8 cellular contexts compared by ENCODE assay signal in genomic region chrX:150693782-150694574, GRCh38. TPM values are rescaled to one million over a fixed set of nuclear protein-coding genes. Genes with fewer than 3 reads are reported as not detected.
DNase-seq lines count a peak whose midpoint lies in the region; ATAC-seq and TF ChIP-seq lines count a peak whose summit lies in the region.

No MANE protein-coding gene starts in this region.

- H3K27me3 ChIP-seq in SJCRH30 = no peaks in the 10 kb centered on the region
- no peaks in the 10 kb centered on the region for H3K27me3 ChIP-seq in heart left ventricle
- H3K27me3 ChIP-seq in prostate gland (replicated peaks; ENCODE audit: insufficient read depth) = no peaks in the 10 kb centered on the region

- H3K9me3 ChIP-seq in SJCRH30 (replicated peaks) (no peaks in the 10 kb centered on the region), heart left ventricle (peaks cover 0 to 8% (median 0%) of the 10 kb centered on the region in 12 donors), prostate gland (no peaks in the 10 kb centered on the region)

- 3 to 46% (median 22%) methylated on average over 17 to 33 of the region's 33 CpGs for WGBS in heart left ventricle, 4 donors
- WGBS in prostate gland = under 1% methylated on average over 17 of the region's 33 CpGs

- H3K4me1 Mint-ChIP-seq in activated naive CD8-positive, alpha-beta T cell (ENCODE audit: low read depth) = peaks cover 70% of the 10 kb centered on the region

- peaks cover 14% of the 10 kb centered on the region for H3K4me1 ChIP-seq in SJCRH30
- peaks cover 0 to 24% (median 0%) of the 10 kb centered on the region in 12 donors for H3K4me1 ChIP-seq in heart left ventricle
- no peaks in the 10 kb centered on the region for H3K4me1 ChIP-seq in prostate gland (replicated peaks)

- intact Hi-C loops in heart left ventricle (cut with DNase I) (loop anchor here in 1 of 10 donors (10.0 kb wide), 1 partner anchor 329 kb away; the partner anchor contains the start of gene MAMLD1), prostate gland (cut with DNase I) (no loop called here)

- TF ChIP-seq CTCF in heart left ventricle (IDR thresholded peaks at IDR 0.05) (no peak), prostate gland (IDR thresholded peaks at IDR 0.05) (no peak)

- H3K4me3 Mint-ChIP-seq in activated naive CD8-positive, alpha-beta T cell = peak overlapping the region; percentile 91

- H3K36me3 ChIP-seq in SJCRH30 = no peaks in the 10 kb centered on the region
- no peaks in the 10 kb centered on the region for H3K36me3 ChIP-seq in heart left ventricle
- no peaks in the 10 kb centered on the region for H3K36me3 ChIP-seq in prostate gland

- no peaks in the 10 kb centered on the region for H3K9me3 Mint-ChIP-seq in activated naive CD8-positive, alpha-beta T cell (ENCODE audit: low read depth)

- no peak for TF ChIP-seq POLR2A in heart left ventricle (IDR thresholded peaks at IDR 0.05)
- peak; percentile 25 for TF ChIP-seq POLR2A in prostate gland (IDR thresholded peaks at IDR 0.05)

- H3K36me3 Mint-ChIP-seq in activated naive CD8-positive, alpha-beta T cell = peaks cover 7% of the 10 kb centered on the region

- peak; percentile 70 for DNase-seq in ELR (ENCODE audit: low read depth)
- DNase-seq in HuH-7.5 (ENCODE audit: low spot score) = peak; percentile 58
- peak; percentile 86 to 90 for DNase-seq in SJCRH30
- peak; percentile 27 to 75 (median 42) for DNase-seq in heart left ventricle
- peak; percentile 81 for DNase-seq in prostate gland (ENCODE audit: low spot score)
- no peak for DNase-seq in OCI-M2 (lab: John Stamatoyannopoulos, UW; ENCODE audit: unreplicated experiment)

- H3K27ac ChIP-seq in SJCRH30 = peak overlapping the region; percentile 96
- peak overlapping the region; percentile 35 to 81 (median 72) for H3K27ac ChIP-seq in heart left ventricle
- peak overlapping the region; percentile 83 to 84 for H3K27ac ChIP-seq in prostate gland

- peak overlapping the region; percentile 58 for H3K4me3 ChIP-seq in SJCRH30
- peak overlapping the region; percentile 8 to 83 (median 60) for H3K4me3 ChIP-seq in heart left ventricle
- peak overlapping the region; percentile 39 to 45 for H3K4me3 ChIP-seq in prostate gland

- H3K27ac Mint-ChIP-seq in activated naive CD8-positive, alpha-beta T cell = peak overlapping the region; percentile 96

- ATAC-seq in GM21576 (IDR thresholded peaks at IDR 0.05; ENCODE audit: unreplicated experiment) (peak; percentile 66), heart left ventricle (peak in 3 of 4 donors; percentile 40 to 46 (median 46))

- H3K27me3 Mint-ChIP-seq in activated naive CD8-positive, alpha-beta T cell = no peaks in the 10 kb centered on the region

RNA-seq across cellular contexts. Expression of gene MTMR1, which starts 0.8 kb away (rescaled TPM):
- 23.7 and 26.3 TPM in 2 replicates for total RNA-seq in SJCRH30 (2014; rRNA removed; shearing (Covaris generic))
- 10 to 100 TPM; 12.8 to 59.7 (median 21.0) TPM for total RNA-seq in heart left ventricle
- 10 to 100 TPM in 1 of 2 donors, 1 to 10 TPM in 1; 5.1 to 23.3 TPM for polyA plus RNA-seq in heart left ventricle
- total RNA-seq in prostate gland = 10 to 100 TPM; 35.0 to 37.3 TPM
